16 cellular contexts compared by ENCODE assay signal in genomic region chr17:8865811-8866210, GRCh38.
"Had no signal": no experiment of that assay in that cellular context is flagged by ENCODE, and none has a peak within 500 bp of the region (broad histone marks: within the 10 kb centered on the region; RNA-seq: fewer than 3 reads in every experiment).

No MANE protein-coding gene starts in this region.

- DNase-seq: activated B cell treated with CpG ODN at 0.5 μM for 24 hours; activated CD4-positive, alpha-beta T cell treated with anti-CD3 and anti-CD28 coated beads, Interleukin-2, amount 50 U/mL, for 4 hours; activated naive CD4-positive, alpha-beta T cell treated with anti-CD3 and anti-CD28 coated beads, Interleukin-2, amount 50 U/mL, for 16 hours; activated T-cell treated with anti-CD3 and anti-CD28 coated beads for 4 hours; amniotic stem cell; mammary epithelial cell; psoas muscle; stimulated activated CD4-positive, alpha-beta T cell treated with anti-CD3 and anti-CD28 coated beads, Interleukin-2, amount 100 ng/mL, for 48 hours; stimulated activated naive CD8-positive, alpha-beta T cell treated with anti-CD3 and anti-CD28 coated beads, Interleukin-15, Interleukin-2, amounts not matched to agents 100 U/mL and 50 U/mL, for 24 hours; T-helper 1 cell; upper lobe of left lung had no signal

- H3K9me3 Mint-ChIP-seq: activated B cell treated with CpG ODN at 0.5 μM for 24 hours, nephron had no signal

- H3K4me1 Mint-ChIP-seq: nephron had no signal

- H3K27me3 ChIP-seq: upper lobe of left lung had no signal

- H3K4me3 ChIP-seq: SK-N-MC, upper lobe of left lung had no signal

- FAIRE-seq: TTC549 had no signal

- H3K27me3 Mint-ChIP-seq: activated B cell treated with CpG ODN at 0.5 μM for 24 hours had no signal

- H3K36me3 Mint-ChIP-seq: brain had no signal

- H3K27ac ChIP-seq: psoas muscle, SK-N-MC, upper lobe of left lung had no signal

- ATAC-seq: activated T-helper 17 cell treated with anti-CD3 and anti-CD28 coated beads, Interleukin-2, amount 50 U/mL, for 72 hours; psoas muscle; stimulated activated naive CD8-positive, alpha-beta T cell treated with anti-CD3 and anti-CD28 coated beads, Interleukin-15, Interleukin-2, amounts not matched to agents 100 U/mL and 50 U/mL, for 24 hours had no signal

- H3K4me3 Mint-ChIP-seq: brain had no signal

- H3K27ac Mint-ChIP-seq: activated B cell treated with CpG ODN at 0.5 μM for 24 hours, brain, nephron had no signal

- H3K9me3 ChIP-seq: psoas muscle, upper lobe of left lung had no signal

- H3K4me1 ChIP-seq: psoas muscle had no signal

- H3K36me3 ChIP-seq: upper lobe of left lung had no signal
